In the genomic region with DNA sequence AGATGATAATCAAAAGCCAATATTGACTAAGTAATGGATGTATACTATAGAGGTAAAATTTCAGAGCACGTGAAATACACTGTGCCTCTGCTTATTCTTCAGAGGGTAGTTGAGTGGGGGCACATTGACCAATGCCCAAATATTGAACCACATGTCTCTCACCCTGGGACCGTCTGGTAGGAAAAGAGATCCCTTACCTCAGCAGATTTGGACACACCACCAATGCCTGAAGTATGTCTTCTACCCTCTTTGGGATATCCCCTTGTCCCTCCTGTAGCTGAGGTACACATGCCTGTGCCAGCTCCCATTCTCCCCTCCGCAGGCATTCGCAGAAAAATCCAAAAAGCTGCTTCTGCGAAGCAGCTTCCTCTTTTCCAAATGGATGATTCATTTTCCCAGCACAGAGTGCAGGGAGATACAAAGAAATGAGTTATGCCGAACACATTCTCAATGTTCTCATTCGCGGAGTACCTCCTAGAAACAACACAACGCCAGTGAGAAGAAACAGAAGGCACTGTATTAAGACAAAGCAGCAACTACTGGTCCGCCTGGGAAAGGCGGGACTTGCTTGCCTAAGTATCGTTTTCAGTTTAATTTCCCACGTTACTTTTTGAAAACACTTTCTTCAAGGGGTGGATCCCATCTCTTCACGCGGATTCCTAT, we compare ENCODE assay signal across 8 cellular contexts.
DNase-seq lines count a peak whose midpoint lies in the region; ATAC-seq and TF ChIP-seq lines count a peak whose summit lies in the region.

No MANE protein-coding gene starts in this region.

- peaks cover 15% of the 10 kb centered on the region for H3K4me1 ChIP-seq in RWPE2 (ENCODE audit: insufficient read depth, poor library complexity, severe bottlenecking)
- peaks cover 26% of the 10 kb centered on the region for H3K4me1 ChIP-seq in neuron (ENCODE audit: insufficient read depth, low read length)

- H3K27me3 ChIP-seq in RWPE2 (ENCODE audit: insufficient read depth, poor library complexity, severe bottlenecking) (no peaks in the 10 kb centered on the region), neuron (ENCODE audit: insufficient read depth, low read length) (no peaks in the 10 kb centered on the region)

- TF ChIP-seq CTCF in RWPE2 (IDR thresholded peaks at IDR 0.05; ENCODE audit: poor library complexity, severe bottlenecking): no peak

- H3K27ac ChIP-seq in RWPE2 (ENCODE audit: poor library complexity, severe bottlenecking) (peak overlapping the region; percentile 22), epithelial cell of prostate (peak overlapping the region; percentile 63)

- H3K36me3 ChIP-seq in RWPE2 (ENCODE audit: low read depth): peaks cover 46% of the 10 kb centered on the region
- peaks cover 17% of the 10 kb centered on the region for H3K36me3 ChIP-seq in neuron (ENCODE audit: insufficient read depth, low read length)

- no peaks in the 10 kb centered on the region for H3K9me3 ChIP-seq in RWPE2 (ENCODE audit: severe bottlenecking)
- no peaks in the 10 kb centered on the region for H3K9me3 ChIP-seq in neuron (ENCODE audit: low read length)

- peak overlapping the region; percentile 82 for H2AFZ ChIP-seq in neuron (ENCODE audit: low read depth, low read length)

- 0 out of 3 replicates have a peak, but pooled peaks have one; percentile 1 for ATAC-seq in RWPE2 (ENCODE audit: low read depth)
- ATAC-seq in HG03159 (IDR thresholded peaks at IDR 0.05; ENCODE audit: unreplicated experiment): no peak

- peak; percentile 1 for DNase-seq in SIG-M5 treated with dmso at 0.1 percent for 504 hours (lab: John Stamatoyannopoulos, UW; ENCODE audit: unreplicated experiment)
- no peak for DNase-seq in SIG-M5 (lab: John Stamatoyannopoulos, UW)
- no peak for DNase-seq in RWPE2 (ENCODE audit: low spot score)
- no peak for DNase-seq in epithelial cell of prostate (ENCODE audit: low read depth, low spot score)
- no peak for DNase-seq in T1000 (lab: John Stamatoyannopoulos, UW)
- DNase-seq in stimulated activated CD4-positive, alpha-beta T cell treated with anti-CD3 and anti-CD28 coated beads, Interleukin-12 subunit alpha, Interleukin-12 subunit beta, amount 100 ng/mL, for 4 hours: no peak

- H3K4me3 ChIP-seq in RWPE2 (ENCODE audit: severe bottlenecking): peak overlapping the region; percentile 60
- H3K4me3 ChIP-seq in neuron (ENCODE audit: low read length): peak overlapping the region; percentile 95
